ENCODE assay signal across 21 cellular contexts in genomic region chr2:120388222-120389035, GRCh38. TPM values are rescaled to one million over a fixed set of nuclear protein-coding genes. Genes with fewer than 3 reads are reported as not detected.
DNase-seq lines count a peak whose midpoint lies in the region; ATAC-seq and TF ChIP-seq lines count a peak whose summit lies in the region.
"Had no signal": no experiment of that assay in that cellular context is flagged by ENCODE, and none has a peak within 500 bp of the region (broad histone marks: within the 10 kb centered on the region; RNA-seq: fewer than 3 reads in every experiment).

No MANE protein-coding gene starts in this region.

- intact Hi-C loops in Right ventricle myocardium inferior (cut with DNase I) (no loop called here), left lung (cut with DNase I) (no loop called here)

- TF ChIP-seq CTCF in right atrium auricular region (IDR thresholded peaks at IDR 0.05), result no peak
- no peak for TF ChIP-seq CTCF in coronary artery (IDR thresholded peaks at IDR 0.05)
- no peak for TF ChIP-seq CTCF in left lung (IDR thresholded peaks at IDR 0.05)
- no peak for TF ChIP-seq CTCF in suprapubic skin (IDR thresholded peaks at IDR 0.05)

- no peak for ATAC-seq in Right ventricle myocardium inferior
- no peak for ATAC-seq in left lung
- ATAC-seq: gastrocnemius medialis had no signal

- no peak overlapping the region for H3K27ac ChIP-seq in right atrium auricular region
- no peak overlapping the region for H3K27ac ChIP-seq in coronary artery
- no peak overlapping the region for H3K27ac ChIP-seq in left lung
- H3K27ac ChIP-seq in suprapubic skin, result no peak overlapping the region
- H3K27ac ChIP-seq: adrenal gland; BLaER1 treated with 17β-estradiol and CSF1 and Interleukin-3, amounts not matched to agents 10 nM and 100 nM; gastrocnemius medialis; RWPE1 had no signal

- 86% methylated on average over 9 of the region's 9 CpGs for WGBS in suprapubic skin

- TF ChIP-seq EP300 in suprapubic skin (IDR thresholded peaks at IDR 0.05), result no peak

- H3K4me3 ChIP-seq in right atrium auricular region (no peak overlapping the region), coronary artery (no peak overlapping the region), left lung (no peak overlapping the region), suprapubic skin (no peak overlapping the region)
- H3K4me3 ChIP-seq: adrenal gland; BLaER1 treated with 17β-estradiol and CSF1 and Interleukin-3, amounts not matched to agents 10 nM and 100 nM; gastrocnemius medialis had no signal

- H3K27me3 ChIP-seq in right atrium auricular region (no peaks in the 10 kb centered on the region), left lung (peaks cover 0 to 15% of the 10 kb centered on the region in 2 donors), suprapubic skin (peaks cover 6% of the 10 kb centered on the region)
- H3K27me3 ChIP-seq: adrenal gland; BLaER1 treated with 17β-estradiol and CSF1 and Interleukin-3, amounts not matched to agents 10 nM and 100 nM; gastrocnemius medialis had no signal

- H3K4me1 ChIP-seq in right atrium auricular region (no peaks in the 10 kb centered on the region), left lung (no peaks in the 10 kb centered on the region), suprapubic skin (no peaks in the 10 kb centered on the region)
- H3K4me1 ChIP-seq: adrenal gland, gastrocnemius medialis had no signal

- H3K36me3 ChIP-seq in right atrium auricular region, result no peaks in the 10 kb centered on the region
- H3K36me3 ChIP-seq in left lung, result no peaks in the 10 kb centered on the region
- no peaks in the 10 kb centered on the region for H3K36me3 ChIP-seq in suprapubic skin
- H3K36me3 ChIP-seq: adrenal gland; BLaER1 treated with 17β-estradiol and CSF1 and Interleukin-3, amounts not matched to agents 10 nM and 100 nM; gastrocnemius medialis had no signal

- H3K9me3 ChIP-seq in right atrium auricular region (no peaks in the 10 kb centered on the region), left lung (no peaks in the 10 kb centered on the region), suprapubic skin (no peaks in the 10 kb centered on the region)
- H3K9me3 ChIP-seq: adrenal gland, gastrocnemius medialis, SK-N-SH had no signal

- no peak for TF ChIP-seq POLR2A in suprapubic skin (IDR thresholded peaks at IDR 0.05)

- DNase-seq in Right ventricle myocardium inferior (ENCODE audit: missing footprints) (peak; percentile 20), right atrium auricular region (ENCODE audit: low spot score) (no peak), coronary artery (ENCODE audit: low spot score) (peak; percentile 43), left lung (peak; percentile 19 to 30), suprapubic skin (ENCODE audit: low spot score in 2 of 2) (peak; percentile 36 to 50), amygdala (lab: John Stamatoyannopoulos, UW) (no peak), NCI-H146 (lab: John Stamatoyannopoulos, UW) (no peak)
- DNase-seq: activated CD4-positive, alpha-beta T cell treated with anti-CD3 and anti-CD28 coated beads, Interleukin-2, amount 50 U/mL, for 48 hours; activated CD4-positive, CD25-positive, alpha-beta regulatory T cell; cerebellar nuclear complex; DMS153; gastrocnemius medialis; NCI-H1092; NCI-H1694 treated with DMSO at 0.1 percent for 48 hours; SK-N-SH; stimulated activated CD4-positive, alpha-beta T cell treated with anti-CD3 and anti-CD28 coated beads, Interleukin-4, amount 100 ng/mL, for 4 hours had no signal

RNA-seq across cellular contexts. Expression of gene INHBB, which starts 42.5 kb away (rescaled TPM):
- total RNA-seq in Right ventricle myocardium inferior, result 7.1 TPM
- 1 to 10 TPM in 1 of 2 donors, under 1 TPM in 1; 0.74 to 5.9 TPM for total RNA-seq in right atrium auricular region
- 1 to 10 TPM in 1 of 2 donors, under 1 TPM in 1; 0.67 to 2.0 TPM for total RNA-seq in left lung
- total RNA-seq in suprapubic skin, result 10 to 100 TPM; 12.1 to 26.1 (median 18.2) TPM
- total RNA-seq: HT-29; T-helper 1 cell treated with Interleukin-12 subunit alpha and Interleukin-12 subunit beta and Interleukin-4 antibody, amounts not matched to agents 30 ng/mL and 1 ng/mL, for 36 hours had no signal

Comparison
In these comparisons a context has a peak if more than half of its experiments do, and no peak if none do; other contexts are left out.
1. DNase-seq: peak in Right ventricle myocardium inferior (single experiment), coronary artery (single experiment), left lung (2 of 2) and suprapubic skin (2 of 2); none in right atrium auricular region (single experiment), amygdala (0 of 56) and NCI-H146 (single experiment).